1 cellular context compared by ENCODE assay signal in the genomic region with DNA sequence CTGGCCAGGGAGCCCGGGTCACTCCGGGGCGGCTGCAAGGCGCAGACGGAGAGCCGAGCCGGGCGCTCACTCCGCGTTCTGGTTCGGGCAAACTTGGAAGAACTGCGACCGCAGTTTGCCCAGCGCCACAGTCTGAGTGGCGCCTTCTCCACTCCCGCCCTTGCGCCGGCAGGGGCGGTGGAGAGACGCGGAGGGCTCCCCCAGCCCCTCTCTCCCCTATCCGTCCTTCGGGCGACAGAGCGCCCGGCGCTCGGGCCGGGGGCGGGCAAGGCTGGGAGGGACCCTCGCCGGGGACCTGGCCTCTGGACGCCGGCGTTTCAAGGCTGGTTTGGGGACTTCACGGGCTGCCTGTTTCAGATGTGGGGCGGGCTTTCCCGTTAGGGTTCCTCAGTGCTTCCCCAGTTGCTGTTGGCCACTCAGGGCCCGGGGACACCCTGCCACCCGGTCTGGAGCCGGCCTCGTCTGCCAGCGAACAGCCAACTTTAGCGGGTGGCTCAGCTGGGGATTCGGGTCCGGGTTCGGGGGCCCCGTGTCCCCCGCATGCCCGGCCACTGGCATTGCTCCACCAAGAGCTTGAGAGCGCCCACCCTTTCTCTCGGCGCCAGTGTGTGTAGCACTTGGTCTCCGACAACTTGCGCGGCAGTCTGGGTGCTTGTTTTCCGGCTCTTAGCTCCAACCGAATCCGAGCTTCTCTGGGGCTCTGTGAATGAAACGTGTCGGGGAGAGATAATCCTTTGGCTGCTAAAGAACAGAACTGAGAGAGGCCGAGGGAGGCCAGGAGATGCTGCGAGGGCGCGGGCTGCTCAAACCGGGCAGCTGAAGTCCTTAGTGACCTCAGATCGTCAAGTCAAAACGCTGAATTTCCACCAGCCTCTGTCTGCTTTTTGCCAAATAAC.
TF ChIP-seq lines count a peak whose summit lies in the region.

No MANE protein-coding gene starts in this region.

TF ChIP-seq in HepG2, 621 proteins besides CTCF, POLR2A, EP300 and RAD21 (continued from another document and continues in another):
- TF ChIP-seq, protein P1, sequence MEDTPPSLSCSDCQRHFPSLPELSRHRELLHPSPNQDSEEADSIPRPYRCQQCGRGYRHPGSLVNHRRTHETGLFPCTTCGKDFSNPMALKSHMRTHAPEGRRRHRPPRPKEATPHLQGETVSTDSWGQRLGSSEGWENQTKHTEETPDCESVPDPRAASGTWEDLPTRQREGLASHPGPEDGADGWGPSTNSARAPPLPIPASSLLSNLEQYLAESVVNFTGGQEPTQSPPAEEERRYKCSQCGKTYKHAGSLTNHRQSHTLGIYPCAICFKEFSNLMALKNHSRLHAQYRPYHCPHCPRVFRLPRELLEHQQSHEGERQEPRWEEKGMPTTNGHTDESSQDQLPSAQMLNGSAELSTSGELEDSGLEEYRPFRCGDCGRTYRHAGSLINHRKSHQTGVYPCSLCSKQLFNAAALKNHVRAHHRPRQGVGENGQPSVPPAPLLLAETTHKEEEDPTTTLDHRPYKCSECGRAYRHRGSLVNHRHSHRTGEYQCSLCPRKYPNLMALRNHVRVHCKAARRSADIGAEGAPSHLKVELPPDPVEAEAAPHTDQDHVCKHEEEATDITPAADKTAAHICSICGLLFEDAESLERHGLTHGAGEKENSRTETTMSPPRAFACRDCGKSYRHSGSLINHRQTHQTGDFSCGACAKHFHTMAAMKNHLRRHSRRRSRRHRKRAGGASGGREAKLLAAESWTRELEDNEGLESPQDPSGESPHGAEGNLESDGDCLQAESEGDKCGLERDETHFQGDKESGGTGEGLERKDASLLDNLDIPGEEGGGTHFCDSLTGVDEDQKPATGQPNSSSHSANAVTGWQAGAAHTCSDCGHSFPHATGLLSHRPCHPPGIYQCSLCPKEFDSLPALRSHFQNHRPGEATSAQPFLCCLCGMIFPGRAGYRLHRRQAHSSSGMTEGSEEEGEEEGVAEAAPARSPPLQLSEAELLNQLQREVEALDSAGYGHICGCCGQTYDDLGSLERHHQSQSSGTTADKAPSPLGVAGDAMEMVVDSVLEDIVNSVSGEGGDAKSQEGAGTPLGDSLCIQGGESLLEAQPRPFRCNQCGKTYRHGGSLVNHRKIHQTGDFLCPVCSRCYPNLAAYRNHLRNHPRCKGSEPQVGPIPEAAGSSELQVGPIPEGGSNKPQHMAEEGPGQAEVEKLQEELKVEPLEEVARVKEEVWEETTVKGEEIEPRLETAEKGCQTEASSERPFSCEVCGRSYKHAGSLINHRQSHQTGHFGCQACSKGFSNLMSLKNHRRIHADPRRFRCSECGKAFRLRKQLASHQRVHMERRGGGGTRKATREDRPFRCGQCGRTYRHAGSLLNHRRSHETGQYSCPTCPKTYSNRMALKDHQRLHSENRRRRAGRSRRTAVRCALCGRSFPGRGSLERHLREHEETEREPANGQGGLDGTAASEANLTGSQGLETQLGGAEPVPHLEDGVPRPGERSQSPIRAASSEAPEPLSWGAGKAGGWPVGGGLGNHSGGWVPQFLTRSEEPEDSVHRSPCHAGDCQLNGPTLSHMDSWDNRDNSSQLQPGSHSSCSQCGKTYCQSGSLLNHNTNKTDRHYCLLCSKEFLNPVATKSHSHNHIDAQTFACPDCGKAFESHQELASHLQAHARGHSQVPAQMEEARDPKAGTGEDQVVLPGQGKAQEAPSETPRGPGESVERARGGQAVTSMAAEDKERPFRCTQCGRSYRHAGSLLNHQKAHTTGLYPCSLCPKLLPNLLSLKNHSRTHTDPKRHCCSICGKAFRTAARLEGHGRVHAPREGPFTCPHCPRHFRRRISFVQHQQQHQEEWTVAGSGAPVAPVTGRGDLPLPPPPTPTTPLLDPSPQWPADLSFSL (CRISPR knock-in tag; IDR thresholded peaks at IDR 0.05): peak; percentile 60; the same call in 1 of the 2 replicates
- TF ChIP-seq RBFOX2 (IDR thresholded peaks at IDR 0.05; ENCODE audit: low read depth, low read length) (peak; percentile 70; the same call in 1 of the 2 replicates), ZNF772 (CRISPR knock-in tag; IDR thresholded peaks at IDR 0.05) (no peak), XRCC5 (optimal IDR thresholded peaks at IDR 0.05; ENCODE audit: low read length) (peak; percentile 32), ZSCAN9 (CRISPR knock-in tag; IDR thresholded peaks at IDR 0.05; ENCODE audit: borderline replicate concordance) (peak; percentile 40; the same call in 1 of the 2 replicates), RAD51 (IDR thresholded peaks at IDR 0.05; ENCODE audit: borderline replicate concordance) (no peak), FOXA1 (IDR thresholded peaks at IDR 0.05) (no peak), FOXA1 (CRISPR knock-in tag; IDR thresholded peaks at IDR 0.05) (0 out of 2 replicates have a peak, but pooled peaks have one; percentile 8), XBP1 (CRISPR knock-in tag; IDR thresholded peaks at IDR 0.05) (no peak), KMT2A (CRISPR knock-in tag; IDR thresholded peaks at IDR 0.05) (peak; percentile 89), ZNF160 (CRISPR knock-in tag; IDR thresholded peaks at IDR 0.05) (peak; percentile 26; the same call in 1 of the 2 replicates), HIVEP1 (CRISPR knock-in tag; IDR thresholded peaks at IDR 0.05) (peak; percentile 30; the same call in 1 of the 2 replicates), ZNF703 (CRISPR knock-in tag; IDR thresholded peaks at IDR 0.05; ENCODE audit: borderline replicate concordance) (peak; percentile 48; the same call in 1 of the 2 replicates), ZNF446 (CRISPR knock-in tag; IDR thresholded peaks at IDR 0.05) (no peak), ATF7-NPFF (CRISPR knock-in tag; IDR thresholded peaks at IDR 0.05; ENCODE audit: low read depth) (0 out of 2 replicates have a peak, but pooled peaks have one; percentile 36)
- TF ChIP-seq, protein P2, sequence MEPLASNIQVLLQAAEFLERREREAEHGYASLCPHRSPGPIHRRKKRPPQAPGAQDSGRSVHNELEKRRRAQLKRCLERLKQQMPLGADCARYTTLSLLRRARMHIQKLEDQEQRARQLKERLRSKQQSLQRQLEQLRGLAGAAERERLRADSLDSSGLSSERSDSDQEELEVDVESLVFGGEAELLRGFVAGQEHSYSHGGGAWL (CRISPR knock-in tag; IDR thresholded peaks at IDR 0.05): peak; percentile 33; the same call in 1 of the 2 replicates
- TF ChIP-seq, protein P3, sequence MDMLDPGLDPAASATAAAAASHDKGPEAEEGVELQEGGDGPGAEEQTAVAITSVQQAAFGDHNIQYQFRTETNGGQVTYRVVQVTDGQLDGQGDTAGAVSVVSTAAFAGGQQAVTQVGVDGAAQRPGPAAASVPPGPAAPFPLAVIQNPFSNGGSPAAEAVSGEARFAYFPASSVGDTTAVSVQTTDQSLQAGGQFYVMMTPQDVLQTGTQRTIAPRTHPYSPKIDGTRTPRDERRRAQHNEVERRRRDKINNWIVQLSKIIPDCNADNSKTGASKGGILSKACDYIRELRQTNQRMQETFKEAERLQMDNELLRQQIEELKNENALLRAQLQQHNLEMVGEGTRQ (IDR thresholded peaks at IDR 0.05; ENCODE audit: low read depth, low read length): no peak
- TF ChIP-seq, protein P3 (CRISPR knock-in tag; IDR thresholded peaks at IDR 0.05; ENCODE audit: borderline replicate concordance): no peak
- TF ChIP-seq, protein P4, sequence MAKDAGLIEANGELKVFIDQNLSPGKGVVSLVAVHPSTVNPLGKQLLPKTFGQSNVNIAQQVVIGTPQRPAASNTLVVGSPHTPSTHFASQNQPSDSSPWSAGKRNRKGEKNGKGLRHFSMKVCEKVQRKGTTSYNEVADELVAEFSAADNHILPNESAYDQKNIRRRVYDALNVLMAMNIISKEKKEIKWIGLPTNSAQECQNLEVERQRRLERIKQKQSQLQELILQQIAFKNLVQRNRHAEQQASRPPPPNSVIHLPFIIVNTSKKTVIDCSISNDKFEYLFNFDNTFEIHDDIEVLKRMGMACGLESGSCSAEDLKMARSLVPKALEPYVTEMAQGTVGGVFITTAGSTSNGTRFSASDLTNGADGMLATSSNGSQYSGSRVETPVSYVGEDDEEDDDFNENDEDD (CRISPR knock-in tag; IDR thresholded peaks at IDR 0.05; ENCODE audit: borderline replicate concordance): peak; percentile 44; the same call in 1 of the 2 replicates
- TF ChIP-seq, protein P5, sequence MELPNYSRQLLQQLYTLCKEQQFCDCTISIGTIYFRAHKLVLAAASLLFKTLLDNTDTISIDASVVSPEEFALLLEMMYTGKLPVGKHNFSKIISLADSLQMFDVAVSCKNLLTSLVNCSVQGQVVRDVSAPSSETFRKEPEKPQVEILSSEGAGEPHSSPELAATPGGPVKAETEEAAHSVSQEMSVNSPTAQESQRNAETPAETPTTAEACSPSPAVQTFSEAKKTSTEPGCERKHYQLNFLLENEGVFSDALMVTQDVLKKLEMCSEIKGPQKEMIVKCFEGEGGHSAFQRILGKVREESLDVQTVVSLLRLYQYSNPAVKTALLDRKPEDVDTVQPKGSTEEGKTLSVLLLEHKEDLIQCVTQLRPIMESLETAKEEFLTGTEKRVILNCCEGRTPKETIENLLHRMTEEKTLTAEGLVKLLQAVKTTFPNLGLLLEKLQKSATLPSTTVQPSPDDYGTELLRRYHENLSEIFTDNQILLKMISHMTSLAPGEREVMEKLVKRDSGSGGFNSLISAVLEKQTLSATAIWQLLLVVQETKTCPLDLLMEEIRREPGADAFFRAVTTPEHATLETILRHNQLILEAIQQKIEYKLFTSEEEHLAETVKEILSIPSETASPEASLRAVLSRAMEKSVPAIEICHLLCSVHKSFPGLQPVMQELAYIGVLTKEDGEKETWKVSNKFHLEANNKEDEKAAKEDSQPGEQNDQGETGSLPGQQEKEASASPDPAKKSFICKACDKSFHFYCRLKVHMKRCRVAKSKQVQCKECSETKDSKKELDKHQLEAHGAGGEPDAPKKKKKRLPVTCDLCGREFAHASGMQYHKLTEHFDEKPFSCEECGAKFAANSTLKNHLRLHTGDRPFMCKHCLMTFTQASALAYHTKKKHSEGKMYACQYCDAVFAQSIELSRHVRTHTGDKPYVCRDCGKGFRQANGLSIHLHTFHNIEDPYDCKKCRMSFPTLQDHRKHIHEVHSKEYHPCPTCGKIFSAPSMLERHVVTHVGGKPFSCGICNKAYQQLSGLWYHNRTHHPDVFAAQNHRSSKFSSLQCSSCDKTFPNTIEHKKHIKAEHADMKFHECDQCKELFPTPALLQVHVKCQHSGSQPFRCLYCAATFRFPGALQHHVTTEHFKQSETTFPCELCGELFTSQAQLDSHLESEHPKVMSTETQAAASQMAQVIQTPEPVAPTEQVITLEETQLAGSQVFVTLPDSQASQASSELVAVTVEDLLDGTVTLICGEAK (IDR thresholded peaks at IDR 0.05): no peak
- TF ChIP-seq, protein P5 (CRISPR knock-in tag; IDR thresholded peaks at IDR 0.05): peak; percentile 26; the same call in 1 of the 2 replicates
- TF ChIP-seq, protein P6, sequence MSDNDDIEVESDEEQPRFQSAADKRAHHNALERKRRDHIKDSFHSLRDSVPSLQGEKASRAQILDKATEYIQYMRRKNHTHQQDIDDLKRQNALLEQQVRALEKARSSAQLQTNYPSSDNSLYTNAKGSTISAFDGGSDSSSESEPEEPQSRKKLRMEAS (IDR thresholded peaks at IDR 0.05): peak; percentile 67; the same call in 1 of the 2 replicates
- TF ChIP-seq, protein P7, sequence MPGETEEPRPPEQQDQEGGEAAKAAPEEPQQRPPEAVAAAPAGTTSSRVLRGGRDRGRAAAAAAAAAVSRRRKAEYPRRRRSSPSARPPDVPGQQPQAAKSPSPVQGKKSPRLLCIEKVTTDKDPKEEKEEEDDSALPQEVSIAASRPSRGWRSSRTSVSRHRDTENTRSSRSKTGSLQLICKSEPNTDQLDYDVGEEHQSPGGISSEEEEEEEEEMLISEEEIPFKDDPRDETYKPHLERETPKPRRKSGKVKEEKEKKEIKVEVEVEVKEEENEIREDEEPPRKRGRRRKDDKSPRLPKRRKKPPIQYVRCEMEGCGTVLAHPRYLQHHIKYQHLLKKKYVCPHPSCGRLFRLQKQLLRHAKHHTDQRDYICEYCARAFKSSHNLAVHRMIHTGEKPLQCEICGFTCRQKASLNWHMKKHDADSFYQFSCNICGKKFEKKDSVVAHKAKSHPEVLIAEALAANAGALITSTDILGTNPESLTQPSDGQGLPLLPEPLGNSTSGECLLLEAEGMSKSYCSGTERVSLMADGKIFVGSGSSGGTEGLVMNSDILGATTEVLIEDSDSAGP (CRISPR knock-in tag; IDR thresholded peaks at IDR 0.05; ENCODE audit: borderline replicate concordance): peak; percentile 58
- TF ChIP-seq, protein P8, sequence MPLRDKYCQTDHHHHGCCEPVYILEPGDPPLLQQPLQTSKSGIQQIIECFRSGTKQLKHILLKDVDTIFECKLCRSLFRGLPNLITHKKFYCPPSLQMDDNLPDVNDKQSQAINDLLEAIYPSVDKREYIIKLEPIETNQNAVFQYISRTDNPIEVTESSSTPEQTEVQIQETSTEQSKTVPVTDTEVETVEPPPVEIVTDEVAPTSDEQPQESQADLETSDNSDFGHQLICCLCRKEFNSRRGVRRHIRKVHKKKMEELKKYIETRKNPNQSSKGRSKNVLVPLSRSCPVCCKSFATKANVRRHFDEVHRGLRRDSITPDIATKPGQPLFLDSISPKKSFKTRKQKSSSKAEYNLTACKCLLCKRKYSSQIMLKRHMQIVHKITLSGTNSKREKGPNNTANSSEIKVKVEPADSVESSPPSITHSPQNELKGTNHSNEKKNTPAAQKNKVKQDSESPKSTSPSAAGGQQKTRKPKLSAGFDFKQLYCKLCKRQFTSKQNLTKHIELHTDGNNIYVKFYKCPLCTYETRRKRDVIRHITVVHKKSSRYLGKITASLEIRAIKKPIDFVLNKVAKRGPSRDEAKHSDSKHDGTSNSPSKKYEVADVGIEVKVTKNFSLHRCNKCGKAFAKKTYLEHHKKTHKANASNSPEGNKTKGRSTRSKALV (CRISPR knock-in tag; IDR thresholded peaks at IDR 0.05): peak; percentile 90
